Comparison of ENCODE assay signal across 25 cellular contexts in the genomic region with DNA sequence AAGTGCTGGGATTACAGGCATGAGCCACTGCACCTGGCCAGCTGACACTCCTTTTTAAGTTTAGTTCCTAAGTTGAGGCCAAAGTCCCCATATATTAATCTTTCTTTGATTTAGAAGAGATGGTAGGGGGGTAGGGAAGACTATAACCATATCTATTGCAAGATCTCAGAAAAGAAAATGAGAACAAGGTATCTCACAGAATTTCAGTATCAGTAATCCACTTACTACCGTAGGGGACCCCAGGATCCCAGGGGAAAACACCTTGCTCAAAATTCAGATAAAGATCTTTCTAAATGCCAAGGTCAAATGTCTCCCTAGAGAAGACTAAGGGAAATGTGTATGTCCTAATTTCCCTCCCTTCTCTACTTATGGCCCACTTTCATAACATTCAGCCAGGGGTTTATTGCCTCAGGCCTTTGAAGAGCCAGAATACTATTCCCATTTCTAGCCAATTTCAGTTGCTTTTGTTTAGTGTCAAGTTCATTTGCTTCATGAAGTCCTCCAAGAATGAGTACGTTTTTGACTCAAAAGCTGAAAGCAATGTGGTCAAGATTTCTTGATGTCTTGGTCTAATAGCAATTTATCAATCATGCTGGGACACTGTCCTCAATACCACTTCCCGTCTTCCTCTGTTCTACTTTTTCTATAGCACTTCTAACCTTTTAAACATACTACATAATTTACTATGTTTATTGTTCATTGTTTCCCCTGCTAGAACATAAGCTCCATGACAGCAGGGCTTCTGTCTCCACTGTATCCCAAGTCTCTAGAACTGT.
DNase-seq lines count a peak whose midpoint lies in the region; ATAC-seq, FAIRE-seq and TF ChIP-seq lines count a peak whose summit lies in the region.
"Had no signal": no experiment of that assay in that cellular context is flagged by ENCODE, and none has a peak within 500 bp of the region (broad histone marks: within the 10 kb centered on the region; RNA-seq: fewer than 3 reads in every experiment).

No MANE protein-coding gene starts in this region.

- no peak overlapping the region for H3K4me3 Mint-ChIP-seq in activated T-cell treated with anti-CD3 and anti-CD28 coated beads, Interleukin-2, amount 50 U/mL, for 24 hours
- H3K4me3 Mint-ChIP-seq in stimulated activated naive B cell treated with anti-CD40 and anti-IgM and Interleukin-4, amounts not matched to agents 10 μg/mL and 1 μg/mL and 100 μg/mL, for 72 hours, result no peak overlapping the region
- H3K4me3 Mint-ChIP-seq in activated CD4-positive, alpha-beta memory T cell treated with anti-CD3 and anti-CD28 coated beads for 36 hours, result no peak overlapping the region
- H3K4me3 Mint-ChIP-seq: activated CD4-positive, alpha-beta memory T cell treated with anti-CD3 and anti-CD28 coated beads, Interleukin-2, amount 10 ng/mL, durations not matched to agents 7 days and 5 days; activated T-helper 1 cell treated with anti-CD3 and anti-CD28 coated beads, Interleukin-12 subunit alpha, Interleukin-12 subunit beta, Interleukin-2, Interleukin-4 antibody, amounts not matched to agents 30 ng/mL and 10 ng/mL and 1 ng/mL, durations not matched to agents 14 hours and 24 hours and 36 hours; IgD-negative memory B cell; immature natural killer cell; WTC11 had no signal

- H3K27ac Mint-ChIP-seq in activated T-cell treated with anti-CD3 and anti-CD28 coated beads, Interleukin-2, amount 50 U/mL, for 24 hours, result peak overlapping the region; percentile 33
- H3K27ac Mint-ChIP-seq in stimulated activated naive B cell treated with anti-CD40 and anti-IgM and Interleukin-4, amounts not matched to agents 10 μg/mL and 1 μg/mL and 100 μg/mL, for 72 hours, result peak overlapping the region; percentile 28
- no peak overlapping the region for H3K27ac Mint-ChIP-seq in activated CD4-positive, alpha-beta memory T cell treated with anti-CD3 and anti-CD28 coated beads for 36 hours
- H3K27ac Mint-ChIP-seq: activated CD4-positive, alpha-beta memory T cell treated with anti-CD3 and anti-CD28 coated beads, Interleukin-2, amount 10 ng/mL, durations not matched to agents 7 days and 5 days; activated T-helper 1 cell treated with anti-CD3 and anti-CD28 coated beads, Interleukin-12 subunit alpha, Interleukin-12 subunit beta, Interleukin-2, Interleukin-4 antibody, amounts not matched to agents 30 ng/mL and 10 ng/mL and 1 ng/mL, durations not matched to agents 14 hours and 24 hours and 36 hours; WTC11 had no signal

- CTCF ChIA-PET in activated CD4-positive, alpha-beta memory T cell treated with anti-CD3 and anti-CD28 coated beads for 36 hours (lab: Charles Lee), result no interaction called here

- no peaks in the 10 kb centered on the region for H3K9me3 ChIP-seq in colonic mucosa
- H3K9me3 ChIP-seq: BE2C, mucosa of descending colon had no signal

- DNase-seq in activated T-cell treated with anti-CD3 and anti-CD28 coated beads, Interleukin-2, amount 50 U/mL, for 24 hours, result no peak
- no peak for DNase-seq in activated T-cell treated with anti-CD3 and anti-CD28 coated beads, Interleukin-2, amount 50 U/mL, for 48 hours
- DNase-seq in HTR-8/SVneo (ENCODE audit: insufficient read length, low spot score) (no peak), coronary artery (ENCODE audit: low spot score) (no peak), colonic mucosa (no peak)
- peak; percentile 2 for DNase-seq in stimulated activated naive B cell treated with anti-CD40 and anti-IgM and Interleukin-4, amounts not matched to agents 10 μg/mL and 1 μg/mL and 100 μg/mL, for 72 hours
- no peak for DNase-seq in activated CD4-positive, alpha-beta memory T cell treated with anti-CD3 and anti-CD28 coated beads for 36 hours
- DNase-seq: activated CD4-positive, alpha-beta memory T cell treated with anti-CD3 and anti-CD28 coated beads, Interleukin-2, amount 10 ng/mL, durations not matched to agents 7 days and 5 days; amygdala; BE2C; immature natural killer cell; left ventricle myocardium superior; mucosa of descending colon; NCI-H1436 treated with DMSO at 0.1 percent for 48 hours; NCI-H2171; NCI-H524 treated with DMSO at 0.1 percent for 48 hours; stimulated activated CD4-positive, alpha-beta T cell treated with anti-CD3 and anti-CD28 coated beads, Interleukin-4, amount 100 ng/mL, for 1 hour; substantia nigra had no signal

- H3K4me3 ChIP-seq in coronary artery (no peak overlapping the region), colonic mucosa (no peak overlapping the region)
- H3K4me3 ChIP-seq: mucosa of descending colon, SK-N-MC, smooth muscle cell had no signal

- no peak overlapping the region for H3K9ac ChIP-seq in colonic mucosa (ENCODE audit: low read depth in 2 of 2, low read length in 2 of 2)

- no peaks in the 10 kb centered on the region for H3K27me3 Mint-ChIP-seq in activated T-cell treated with anti-CD3 and anti-CD28 coated beads, Interleukin-2, amount 50 U/mL, for 24 hours
- H3K27me3 Mint-ChIP-seq in stimulated activated naive B cell treated with anti-CD40 and anti-IgM and Interleukin-4, amounts not matched to agents 10 μg/mL and 1 μg/mL and 100 μg/mL, for 72 hours, result no peaks in the 10 kb centered on the region
- H3K27me3 Mint-ChIP-seq in activated CD4-positive, alpha-beta memory T cell treated with anti-CD3 and anti-CD28 coated beads for 36 hours, result no peaks in the 10 kb centered on the region
- H3K27me3 Mint-ChIP-seq: activated CD4-positive, alpha-beta memory T cell treated with anti-CD3 and anti-CD28 coated beads, Interleukin-2, amount 10 ng/mL, durations not matched to agents 7 days and 5 days; IgD-negative memory B cell had no signal

- peak; percentile 58 for ATAC-seq in GM18511 (IDR thresholded peaks at IDR 0.05; ENCODE audit: unreplicated experiment)
- ATAC-seq in stimulated activated naive B cell treated with anti-CD40 and anti-IgM and Interleukin-4, amounts not matched to agents 10 μg/mL and 1 μg/mL and 100 μg/mL, for 72 hours (replicated peaks), result peak; percentile 82 to 83
- ATAC-seq: left ventricle myocardium superior, mucosa of descending colon, WTC11 had no signal

- POLR2A ChIA-PET in activated CD4-positive, alpha-beta memory T cell treated with anti-CD3 and anti-CD28 coated beads for 36 hours (lab: Charles Lee), result no interaction called here

- H3K27me3 ChIP-seq in colonic mucosa, result no peaks in the 10 kb centered on the region
- H3K27me3 ChIP-seq: BE2C had no signal

- H3K27ac ChIP-seq in coronary artery (no peak overlapping the region), colonic mucosa (no peak overlapping the region)
- H3K27ac ChIP-seq: SK-N-MC had no signal

- peaks cover 26% of the 10 kb centered on the region for H3K4me1 Mint-ChIP-seq in activated T-cell treated with anti-CD3 and anti-CD28 coated beads, Interleukin-2, amount 50 U/mL, for 24 hours (ENCODE audit: low read depth)
- H3K4me1 Mint-ChIP-seq in stimulated activated naive B cell treated with anti-CD40 and anti-IgM and Interleukin-4, amounts not matched to agents 10 μg/mL and 1 μg/mL and 100 μg/mL, for 72 hours, result peaks cover 2 to 14% of the 10 kb centered on the region in 2 donors
- peaks cover 17% of the 10 kb centered on the region for H3K4me1 Mint-ChIP-seq in activated CD4-positive, alpha-beta memory T cell treated with anti-CD3 and anti-CD28 coated beads for 36 hours (ENCODE audit: low read depth)
- H3K4me1 Mint-ChIP-seq: IgD-negative memory B cell had no signal

- H3K4me1 ChIP-seq in colonic mucosa, result no peaks in the 10 kb centered on the region
- H3K4me1 ChIP-seq: BE2C had no signal

- intact Hi-C loops in activated CD4-positive, alpha-beta memory T cell treated with anti-CD3 and anti-CD28 coated beads for 36 hours (cut with micrococcal nuclease), result no loop called here
- intact Hi-C loops in colonic mucosa (cut with DNase I), result no loop called here

- FAIRE-seq in HTR-8/SVneo (lab: Jason Lieb, UNC), result peak; percentile 76
- FAIRE-seq: D721Med had no signal

- peaks cover 77% of the 10 kb centered on the region for H3K36me3 Mint-ChIP-seq in activated T-cell treated with anti-CD3 and anti-CD28 coated beads, Interleukin-2, amount 50 U/mL, for 24 hours (ENCODE audit: low read depth)
- H3K36me3 Mint-ChIP-seq in stimulated activated naive B cell treated with anti-CD40 and anti-IgM and Interleukin-4, amounts not matched to agents 10 μg/mL and 1 μg/mL and 100 μg/mL, for 72 hours, result peaks cover 33 to 42% of the 10 kb centered on the region in 2 donors
- peaks cover 18% of the 10 kb centered on the region for H3K36me3 Mint-ChIP-seq in activated CD4-positive, alpha-beta memory T cell treated with anti-CD3 and anti-CD28 coated beads for 36 hours
- H3K36me3 Mint-ChIP-seq: WTC11 had no signal

- no peaks in the 10 kb centered on the region for H3K36me3 ChIP-seq in colonic mucosa

- H3K9me3 Mint-ChIP-seq in activated T-cell treated with anti-CD3 and anti-CD28 coated beads, Interleukin-2, amount 50 U/mL, for 24 hours, result no peaks in the 10 kb centered on the region
- no peaks in the 10 kb centered on the region for H3K9me3 Mint-ChIP-seq in stimulated activated naive B cell treated with anti-CD40 and anti-IgM and Interleukin-4, amounts not matched to agents 10 μg/mL and 1 μg/mL and 100 μg/mL, for 72 hours
- no peaks in the 10 kb centered on the region for H3K9me3 Mint-ChIP-seq in activated CD4-positive, alpha-beta memory T cell treated with anti-CD3 and anti-CD28 coated beads for 36 hours
- H3K9me3 Mint-ChIP-seq: activated CD4-positive, alpha-beta memory T cell treated with anti-CD3 and anti-CD28 coated beads, Interleukin-2, amount 10 ng/mL, durations not matched to agents 7 days and 5 days; activated T-helper 1 cell treated with anti-CD3 and anti-CD28 coated beads, Interleukin-12 subunit alpha, Interleukin-12 subunit beta, Interleukin-2, Interleukin-4 antibody, amounts not matched to agents 30 ng/mL and 10 ng/mL and 1 ng/mL, durations not matched to agents 14 hours and 24 hours and 36 hours; IgD-negative memory B cell; immature natural killer cell; WTC11 had no signal

- no peak for TF ChIP-seq CTCF in coronary artery (IDR thresholded peaks at IDR 0.05)
- TF ChIP-seq CTCF in colonic mucosa (IDR thresholded peaks at IDR 0.05), result no peak
